Comparison of ENCODE assay signal across 15 cellular contexts in the genomic region with DNA sequence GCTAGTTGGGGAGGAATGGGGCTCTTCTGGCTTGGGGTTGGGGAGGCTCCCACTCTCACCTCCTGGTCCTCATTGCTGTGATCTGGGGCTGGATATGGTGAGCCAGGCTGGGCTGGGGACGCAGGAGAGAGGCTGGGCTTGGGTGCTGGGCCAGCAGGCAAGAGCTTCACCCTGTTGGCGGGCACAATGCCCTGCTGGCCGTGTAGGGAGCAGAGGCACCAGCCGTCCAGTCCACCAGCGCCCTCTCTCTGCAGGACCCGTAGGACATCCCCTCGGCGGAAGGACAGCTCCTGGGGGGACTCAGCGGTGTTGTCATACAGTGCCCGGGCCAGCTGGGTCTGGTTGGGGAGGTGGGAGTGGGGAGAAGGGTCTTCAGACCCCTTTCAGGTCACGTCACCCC. TPM values are rescaled to one million over a fixed set of nuclear protein-coding genes. Genes with fewer than 3 reads are reported as not detected.
A peak's percentile ranks its signal among the peaks of the same experiment; 100 is the strongest.
DNase-seq lines count a peak whose midpoint lies in the region; ATAC-seq and TF ChIP-seq lines count a peak whose summit lies in the region.
"Had no signal": no experiment of that assay in that cellular context is flagged by ENCODE, and none has a peak within 500 bp of the region (broad histone marks: within the 10 kb centered on the region; RNA-seq: fewer than 3 reads in every experiment).

No MANE protein-coding gene starts in this region.

- no peaks in the 10 kb centered on the region for H3K79me2 ChIP-seq in Loucy (ENCODE audit: insufficient read depth, low read length)

- DNase-seq in Ammon's horn (ENCODE audit: low spot score) (peak; percentile 89), dorsolateral prefrontal cortex (peak in 9 of 10 donors; percentile 69 to 84 (median 80)), GDM1 (lab: John Stamatoyannopoulos, UW) (no peak), NCI-H187 treated with DMSO at 0.1 percent for 48 hours (lab: John Stamatoyannopoulos, UW) (no peak), NCI-H524 (lab: John Stamatoyannopoulos, UW) (no peak)
- DNase-seq: activated CD4-positive, CD25-positive, alpha-beta regulatory T cell treated with anti-CD3 and anti-CD28 coated beads, Interleukin-2, amount 50 U/mL, for 72 hours; CD8-positive, alpha-beta memory T cell had no signal

- H3K27me3 ChIP-seq in Loucy (ENCODE audit: insufficient read depth, low read length, poor library complexity, severe bottlenecking) = no peaks in the 10 kb centered on the region
- H3K27me3 ChIP-seq in dorsolateral prefrontal cortex = peaks cover 0 to 24% (median 7%) of the 10 kb centered on the region in 45 donors
- no peaks in the 10 kb centered on the region for H3K27me3 ChIP-seq in muscle layer of colon (ENCODE audit: control insufficient read depth in 1 of 2, insufficient read depth in 2 of 2, low read length in 2 of 2)

- H3K4me3 ChIP-seq in Loucy (ENCODE audit: low read length, poor library complexity, severe bottlenecking) = no peak overlapping the region
- peak overlapping the region in 16 of 59 donors; percentile 4 to 47 (median 18) for H3K4me3 ChIP-seq in dorsolateral prefrontal cortex
- H3K4me3 ChIP-seq in muscle layer of colon (ENCODE audit: low read depth in 1 of 2, low read length in 2 of 2) = no peak overlapping the region
- H3K4me3 ChIP-seq: heart left ventricle, skin epidermis had no signal

- no peak for ATAC-seq in GM19452 (IDR thresholded peaks at IDR 0.05; ENCODE audit: unreplicated experiment)

- H3K9ac ChIP-seq in Loucy (ENCODE audit: low read depth, low read length, poor library complexity, severe bottlenecking) (no peak overlapping the region), muscle layer of colon (ENCODE audit: low read length) (no peak overlapping the region)

- H3K9me2 ChIP-seq in Loucy (replicated peaks; ENCODE audit: low read depth, low read length) = no peaks in the 10 kb centered on the region

- H3K4me2 ChIP-seq in Loucy (ENCODE audit: low read depth, low read length, poor library complexity, severe bottlenecking) = no peak overlapping the region

- H2AFZ ChIP-seq in Loucy (ENCODE audit: low read length) = no peak overlapping the region

- no peaks in the 10 kb centered on the region for H3F3A ChIP-seq in Loucy (ENCODE audit: low read depth)

- TF ChIP-seq CTCF in Loucy (conservative IDR thresholded peaks at IDR 0.05; ENCODE audit: low read length) (peak; percentile 38), dorsolateral prefrontal cortex (IDR thresholded peaks at IDR 0.05 in 54 of 56, conservative IDR thresholded peaks at IDR 0.05 in 2 of 56; ENCODE audit: low read depth in 1 of 56, partially characterized antibody in 56 of 56) (peak in 53 of 56 donors; percentile 26 to 84 (median 58))

- H3K9me3 ChIP-seq in Loucy (ENCODE audit: insufficient read depth, low read depth, low read length) (no peaks in the 10 kb centered on the region), muscle layer of colon (ENCODE audit: low read length) (no peaks in the 10 kb centered on the region)
- H3K9me3 ChIP-seq: heart left ventricle had no signal

- no peaks in the 10 kb centered on the region for H4K20me1 ChIP-seq in Loucy (ENCODE audit: insufficient read depth, low read length, poor library complexity, severe bottlenecking)

- no peaks in the 10 kb centered on the region for H3K36me3 ChIP-seq in Loucy (ENCODE audit: insufficient read depth, low read length)
- peaks cover 17% of the 10 kb centered on the region for H3K36me3 ChIP-seq in muscle layer of colon (ENCODE audit: insufficient read depth, low read length)

- H3K4me1 ChIP-seq in Loucy (ENCODE audit: insufficient read depth, low read length, poor library complexity, severe bottlenecking) (no peaks in the 10 kb centered on the region), muscle layer of colon (ENCODE audit: insufficient read depth, low read length) (peaks cover 35% of the 10 kb centered on the region)

- peak overlapping the region in 57 of 59 donors; percentile 62 to 99 (median 87) for H3K27ac ChIP-seq in dorsolateral prefrontal cortex
- H3K27ac ChIP-seq in muscle layer of colon (ENCODE audit: low read depth, low read length) = peak overlapping the region; percentile 23
- H3K27ac ChIP-seq: RWPE1 had no signal

- intact Hi-C loops in dorsolateral prefrontal cortex (cut with DNase I) = loop anchor here (2.0 to 5.0 kb wide), 2 partner anchors 16 to 33 kb away; a partner anchor contains a TSS

RNA-seq across cellular contexts. Expression of a gene that starts 4.5 kb away (rescaled TPM):
- 100 to 1,000 TPM in 1 of 120 experiments, 10 to 100 TPM in 118, 1 to 10 TPM in 1; 9.3 to 104 (median 26.2) TPM for total RNA-seq in dorsolateral prefrontal cortex
- total RNA-seq: activated T-helper 2 cell treated with anti-CD3 and anti-CD28 coated beads, Interferon-gamma antibody, Interleukin-2, Interleukin-4, amounts not matched to agents 10 μg/mL and 5 μg/mL and 100 μg/mL, durations not matched to agents 14 hours and 24 hours and 36 hours; CD8-positive, alpha-beta memory T cell; dermis microvascular lymphatic vessel endothelial cell had no signal

RNA-seq across cellular contexts. Expression of a gene that starts 7.8 kb away (rescaled TPM):
- 100 to 1,000 TPM; 238 to 610 (median 461) TPM for total RNA-seq in dorsolateral prefrontal cortex

RNA-seq across cellular contexts. Expression of a gene that starts 12.1 kb away (rescaled TPM):
- total RNA-seq in dorsolateral prefrontal cortex = under 1 TPM in 3 of 120 experiments, not detected in 117; 0.36 to 0.71 (median 0.44) TPM
- total RNA-seq: activated T-helper 2 cell treated with anti-CD3 and anti-CD28 coated beads, Interferon-gamma antibody, Interleukin-2, Interleukin-4, amounts not matched to agents 10 μg/mL and 5 μg/mL and 100 μg/mL, durations not matched to agents 14 hours and 24 hours and 36 hours; CD8-positive, alpha-beta memory T cell; dermis microvascular lymphatic vessel endothelial cell had no signal

RNA-seq across cellular contexts. Expression of a gene that starts 16.4 kb away (rescaled TPM):
- total RNA-seq in dorsolateral prefrontal cortex = 100 to 1,000 TPM in 13 of 120 experiments, 10 to 100 TPM in 104, 1 to 10 TPM in 3; 8.5 to 244 (median 46.0) TPM
- total RNA-seq: activated T-helper 2 cell treated with anti-CD3 and anti-CD28 coated beads, Interferon-gamma antibody, Interleukin-2, Interleukin-4, amounts not matched to agents 10 μg/mL and 5 μg/mL and 100 μg/mL, durations not matched to agents 14 hours and 24 hours and 36 hours; CD8-positive, alpha-beta memory T cell; dermis microvascular lymphatic vessel endothelial cell had no signal

RNA-seq across cellular contexts. Expression of a gene that starts 39.2 kb away (rescaled TPM):
- total RNA-seq in dorsolateral prefrontal cortex = 100 to 1,000 TPM; 124 to 236 (median 157) TPM

Comparison
In these comparisons a context has a peak if more than half of its experiments do, and no peak if none do; other contexts are left out.
1. DNase-seq: peak in Ammon's horn (single experiment) and dorsolateral prefrontal cortex (9 of 10); none in GDM1 (single experiment), NCI-H187 treated with DMSO at 0.1 percent for 48 hours (single experiment) and NCI-H524 (0 of 2).